Comparison of ENCODE assay signal across 1 cellular context in genomic region chr4:142142403-142142802, GRCh38.
TF ChIP-seq lines count a peak whose summit lies in the region.

No MANE protein-coding gene starts in this region.

TF ChIP-seq in GM23338, 12 proteins besides CTCF, POLR2A, EP300 and RAD21 (continued from another document):
- TF ChIP-seq, protein P1, sequence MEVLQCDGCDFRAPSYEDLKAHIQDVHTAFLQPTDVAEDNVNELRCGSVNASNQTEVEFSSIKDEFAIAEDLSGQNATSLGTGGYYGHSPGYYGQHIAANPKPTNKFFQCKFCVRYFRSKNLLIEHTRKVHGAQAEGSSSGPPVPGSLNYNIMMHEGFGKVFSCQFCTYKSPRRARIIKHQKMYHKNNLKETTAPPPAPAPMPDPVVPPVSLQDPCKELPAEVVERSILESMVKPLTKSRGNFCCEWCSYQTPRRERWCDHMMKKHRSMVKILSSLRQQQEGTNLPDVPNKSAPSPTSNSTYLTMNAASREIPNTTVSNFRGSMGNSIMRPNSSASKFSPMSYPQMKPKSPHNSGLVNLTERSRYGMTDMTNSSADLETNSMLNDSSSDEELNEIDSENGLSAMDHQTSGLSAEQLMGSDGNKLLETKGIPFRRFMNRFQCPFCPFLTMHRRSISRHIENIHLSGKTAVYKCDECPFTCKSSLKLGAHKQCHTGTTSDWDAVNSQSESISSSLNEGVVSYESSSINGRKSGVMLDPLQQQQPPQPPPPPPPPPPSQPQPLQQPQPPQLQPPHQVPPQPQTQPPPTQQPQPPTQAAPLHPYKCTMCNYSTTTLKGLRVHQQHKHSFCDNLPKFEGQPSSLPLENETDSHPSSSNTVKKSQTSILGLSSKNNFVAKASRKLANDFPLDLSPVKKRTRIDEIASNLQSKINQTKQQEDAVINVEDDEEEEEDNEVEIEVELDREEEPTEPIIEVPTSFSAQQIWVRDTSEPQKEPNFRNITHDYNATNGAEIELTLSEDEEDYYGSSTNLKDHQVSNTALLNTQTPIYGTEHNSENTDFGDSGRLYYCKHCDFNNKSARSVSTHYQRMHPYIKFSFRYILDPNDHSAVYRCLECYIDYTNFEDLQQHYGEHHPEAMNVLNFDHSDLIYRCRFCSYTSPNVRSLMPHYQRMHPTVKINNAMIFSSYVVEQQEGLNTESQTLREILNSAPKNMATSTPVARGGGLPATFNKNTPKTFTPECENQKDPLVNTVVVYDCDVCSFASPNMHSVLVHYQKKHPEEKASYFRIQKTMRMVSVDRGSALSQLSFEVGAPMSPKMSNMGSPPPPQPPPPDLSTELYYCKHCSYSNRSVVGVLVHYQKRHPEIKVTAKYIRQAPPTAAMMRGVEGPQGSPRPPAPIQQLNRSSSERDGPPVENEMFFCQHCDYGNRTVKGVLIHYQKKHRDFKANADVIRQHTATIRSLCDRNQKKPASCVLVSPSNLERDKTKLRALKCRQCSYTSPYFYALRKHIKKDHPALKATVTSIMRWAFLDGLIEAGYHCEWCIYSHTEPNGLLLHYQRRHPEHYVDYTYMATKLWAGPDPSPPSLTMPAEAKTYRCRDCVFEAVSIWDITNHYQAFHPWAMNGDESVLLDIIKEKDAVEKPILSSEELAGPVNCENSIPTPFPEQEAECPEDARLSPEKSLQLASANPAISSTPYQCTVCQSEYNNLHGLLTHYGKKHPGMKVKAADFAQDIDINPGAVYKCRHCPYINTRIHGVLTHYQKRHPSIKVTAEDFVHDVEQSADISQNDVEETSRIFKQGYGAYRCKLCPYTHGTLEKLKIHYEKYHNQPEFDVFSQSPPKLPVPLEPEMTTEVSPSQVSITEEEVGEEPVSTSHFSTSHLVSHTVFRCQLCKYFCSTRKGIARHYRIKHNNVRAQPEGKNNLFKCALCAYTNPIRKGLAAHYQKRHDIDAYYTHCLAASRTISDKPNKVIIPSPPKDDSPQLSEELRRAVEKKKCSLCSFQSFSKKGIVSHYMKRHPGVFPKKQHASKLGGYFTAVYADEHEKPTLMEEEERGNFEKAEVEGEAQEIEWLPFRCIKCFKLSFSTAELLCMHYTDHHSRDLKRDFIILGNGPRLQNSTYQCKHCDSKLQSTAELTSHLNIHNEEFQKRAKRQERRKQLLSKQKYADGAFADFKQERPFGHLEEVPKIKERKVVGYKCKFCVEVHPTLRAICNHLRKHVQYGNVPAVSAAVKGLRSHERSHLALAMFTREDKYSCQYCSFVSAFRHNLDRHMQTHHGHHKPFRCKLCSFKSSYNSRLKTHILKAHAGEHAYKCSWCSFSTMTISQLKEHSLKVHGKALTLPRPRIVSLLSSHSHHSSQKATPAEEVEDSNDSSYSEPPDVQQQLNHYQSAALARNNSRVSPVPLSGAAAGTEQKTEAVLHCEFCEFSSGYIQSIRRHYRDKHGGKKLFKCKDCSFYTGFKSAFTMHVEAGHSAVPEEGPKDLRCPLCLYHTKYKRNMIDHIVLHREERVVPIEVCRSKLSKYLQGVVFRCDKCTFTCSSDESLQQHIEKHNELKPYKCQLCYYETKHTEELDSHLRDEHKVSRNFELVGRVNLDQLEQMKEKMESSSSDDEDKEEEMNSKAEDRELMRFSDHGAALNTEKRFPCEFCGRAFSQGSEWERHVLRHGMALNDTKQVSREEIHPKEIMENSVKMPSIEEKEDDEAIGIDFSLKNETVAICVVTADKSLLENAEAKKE (CRISPR knock-in tag; IDR thresholded peaks at IDR 0.05): no peak
- TF ChIP-seq CREB1 (CRISPR knock-in tag; IDR thresholded peaks at IDR 0.05; ENCODE audit: low read depth) (no peak), ETS1 (IDR thresholded peaks at IDR 0.05) (no peak)
- TF ChIP-seq, protein P2, sequence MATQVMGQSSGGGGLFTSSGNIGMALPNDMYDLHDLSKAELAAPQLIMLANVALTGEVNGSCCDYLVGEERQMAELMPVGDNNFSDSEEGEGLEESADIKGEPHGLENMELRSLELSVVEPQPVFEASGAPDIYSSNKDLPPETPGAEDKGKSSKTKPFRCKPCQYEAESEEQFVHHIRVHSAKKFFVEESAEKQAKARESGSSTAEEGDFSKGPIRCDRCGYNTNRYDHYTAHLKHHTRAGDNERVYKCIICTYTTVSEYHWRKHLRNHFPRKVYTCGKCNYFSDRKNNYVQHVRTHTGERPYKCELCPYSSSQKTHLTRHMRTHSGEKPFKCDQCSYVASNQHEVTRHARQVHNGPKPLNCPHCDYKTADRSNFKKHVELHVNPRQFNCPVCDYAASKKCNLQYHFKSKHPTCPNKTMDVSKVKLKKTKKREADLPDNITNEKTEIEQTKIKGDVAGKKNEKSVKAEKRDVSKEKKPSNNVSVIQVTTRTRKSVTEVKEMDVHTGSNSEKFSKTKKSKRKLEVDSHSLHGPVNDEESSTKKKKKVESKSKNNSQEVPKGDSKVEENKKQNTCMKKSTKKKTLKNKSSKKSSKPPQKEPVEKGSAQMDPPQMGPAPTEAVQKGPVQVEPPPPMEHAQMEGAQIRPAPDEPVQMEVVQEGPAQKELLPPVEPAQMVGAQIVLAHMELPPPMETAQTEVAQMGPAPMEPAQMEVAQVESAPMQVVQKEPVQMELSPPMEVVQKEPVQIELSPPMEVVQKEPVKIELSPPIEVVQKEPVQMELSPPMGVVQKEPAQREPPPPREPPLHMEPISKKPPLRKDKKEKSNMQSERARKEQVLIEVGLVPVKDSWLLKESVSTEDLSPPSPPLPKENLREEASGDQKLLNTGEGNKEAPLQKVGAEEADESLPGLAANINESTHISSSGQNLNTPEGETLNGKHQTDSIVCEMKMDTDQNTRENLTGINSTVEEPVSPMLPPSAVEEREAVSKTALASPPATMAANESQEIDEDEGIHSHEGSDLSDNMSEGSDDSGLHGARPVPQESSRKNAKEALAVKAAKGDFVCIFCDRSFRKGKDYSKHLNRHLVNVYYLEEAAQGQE (IDR thresholded peaks at IDR 0.05; ENCODE audit: unreplicated experiment): no peak
